Comparison of ENCODE assay signal across 8 cellular contexts in the genomic region with DNA sequence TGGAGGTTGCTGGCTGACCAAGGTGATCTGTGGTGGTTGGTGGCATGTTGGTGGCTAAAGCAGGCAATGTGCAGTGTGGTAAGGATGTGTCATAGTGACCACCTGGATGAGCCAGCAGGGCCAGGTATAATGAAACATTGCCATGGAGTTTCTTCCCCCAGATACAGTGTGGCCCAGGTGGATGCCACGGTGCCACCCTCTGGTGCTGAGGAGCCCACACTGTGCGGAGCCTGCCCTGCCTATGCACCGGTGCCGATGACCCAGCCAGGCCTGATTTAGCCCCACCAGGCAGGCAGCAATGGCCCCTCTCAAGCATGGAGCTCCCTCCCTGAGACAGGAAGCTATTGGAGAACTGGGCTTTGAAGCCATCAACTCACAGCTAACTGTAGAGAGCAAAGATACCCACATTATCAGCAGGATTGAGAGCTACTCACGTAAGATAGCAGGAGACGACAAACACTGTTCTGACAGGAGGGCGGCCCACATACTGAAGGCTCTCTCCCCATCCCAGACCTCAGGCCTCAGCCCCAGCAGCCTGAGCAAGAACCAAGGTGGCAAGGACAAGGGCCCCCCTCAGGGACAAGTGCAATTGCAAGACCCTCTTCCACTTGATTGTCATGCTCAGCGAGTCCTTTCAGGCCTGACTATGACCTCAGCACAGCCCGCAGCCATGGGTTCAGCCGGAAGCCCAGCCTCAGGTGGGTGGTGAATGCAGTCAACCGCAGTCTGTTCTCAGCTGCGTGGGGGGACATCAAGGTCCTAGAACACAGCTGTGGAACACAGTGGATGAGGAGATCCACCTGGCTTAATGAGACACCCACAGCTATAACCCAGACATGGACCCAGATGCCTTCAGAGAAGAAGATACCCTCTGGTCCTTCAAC.
DNase-seq lines count a peak whose midpoint lies in the region; ATAC-seq and TF ChIP-seq lines count a peak whose summit lies in the region.

No MANE protein-coding gene starts in this region.

- TF ChIP-seq CTCF in tibial artery (IDR thresholded peaks at IDR 0.05), result no peak

- intact Hi-C loops in tibial artery (cut with DNase I; ENCODE audit: low total_unique reads), result no loop called here

- ATAC-seq in GM19043 (IDR thresholded peaks at IDR 0.05; ENCODE audit: low read depth, unreplicated experiment), result peak; percentile 89
- peak; percentile 84 for ATAC-seq in HG03135 (IDR thresholded peaks at IDR 0.05; ENCODE audit: unreplicated experiment)
- peak; percentile 70 for ATAC-seq in activated CD8-positive, alpha-beta memory T cell treated with anti-CD3 and anti-CD28 coated beads, Interleukin-2, amount 10 ng/mL, durations not matched to agents 7 days and 5 days

- peaks cover 6% of the 10 kb centered on the region for H3K36me3 Mint-ChIP-seq in activated CD8-positive, alpha-beta memory T cell treated with anti-CD3 and anti-CD28 coated beads, Interleukin-2, amount 10 ng/mL, durations not matched to agents 7 days and 5 days

- H3K4me3 Mint-ChIP-seq in activated CD8-positive, alpha-beta memory T cell treated with anti-CD3 and anti-CD28 coated beads, Interleukin-2, amount 10 ng/mL, durations not matched to agents 7 days and 5 days, result peak overlapping the region; percentile 63

- no peak overlapping the region for H3K27ac ChIP-seq in tibial artery

- peaks cover 60% of the 10 kb centered on the region for H3K4me1 Mint-ChIP-seq in activated CD8-positive, alpha-beta memory T cell treated with anti-CD3 and anti-CD28 coated beads, Interleukin-2, amount 10 ng/mL, durations not matched to agents 7 days and 5 days

- no peak overlapping the region for H3K4me3 ChIP-seq in tibial artery

- H3K9me3 ChIP-seq in tibial artery, result no peaks in the 10 kb centered on the region

- H3K9me3 Mint-ChIP-seq in activated CD8-positive, alpha-beta memory T cell treated with anti-CD3 and anti-CD28 coated beads, Interleukin-2, amount 10 ng/mL, durations not matched to agents 7 days and 5 days (ENCODE audit: low read depth), result peaks cover 2% of the 10 kb centered on the region

- peak; percentile 86 for DNase-seq in activated CD8-positive, alpha-beta memory T cell treated with anti-CD3 and anti-CD28 coated beads, Interleukin-2, amount 10 ng/mL, durations not matched to agents 7 days and 5 days
- peak; percentile 64 for DNase-seq in stimulated activated CD4-positive, alpha-beta T cell treated with anti-CD3 and anti-CD28 coated beads, Interleukin-2, amount 100 ng/mL, for 4 hours (ENCODE audit: low read depth)
- DNase-seq in NCI-H2081 treated with DMSO at 0.1 percent for 48 hours (lab: John Stamatoyannopoulos, UW) (no peak), NCI-H146 (lab: John Stamatoyannopoulos, UW) (no peak), CD1c-positive myeloid dendritic cell (ENCODE audit: extremely low spot score) (no peak), tibial artery (no peak)

- H3K27ac Mint-ChIP-seq in activated CD8-positive, alpha-beta memory T cell treated with anti-CD3 and anti-CD28 coated beads, Interleukin-2, amount 10 ng/mL, durations not matched to agents 7 days and 5 days, result peak overlapping the region; percentile 84

- H3K27me3 Mint-ChIP-seq in activated CD8-positive, alpha-beta memory T cell treated with anti-CD3 and anti-CD28 coated beads, Interleukin-2, amount 10 ng/mL, durations not matched to agents 7 days and 5 days, result no peaks in the 10 kb centered on the region

- no peaks in the 10 kb centered on the region for H3K36me3 ChIP-seq in tibial artery

- H3K4me1 ChIP-seq in tibial artery, result no peaks in the 10 kb centered on the region

- CTCF ChIA-PET in activated CD8-positive, alpha-beta memory T cell treated with anti-CD3 and anti-CD28 coated beads, Interleukin-2, amount 10 ng/mL, durations not matched to agents 7 days and 5 days (lab: Charles Lee), result interaction anchor here (0.8 to 6.0 kb wide), 11 partner anchors 10 to 85 kb away, joined by 3 to 100 read pairs (median 5); partner anchors contain the start of gene CDV3

- H3K27me3 ChIP-seq in tibial artery, result no peaks in the 10 kb centered on the region

Comparison
In these comparisons a context has a peak if more than half of its experiments do, and no peak if none do; other contexts are left out.
1. DNase-seq: peak in activated CD8-positive, alpha-beta memory T cell treated with anti-CD3 and anti-CD28 coated beads, Interleukin-2, amount 10 ng/mL, durations not matched to agents 7 days and 5 days (single experiment) and stimulated activated CD4-positive, alpha-beta T cell treated with anti-CD3 and anti-CD28 coated beads, Interleukin-2, amount 100 ng/mL, for 4 hours (single experiment); none in NCI-H2081 treated with DMSO at 0.1 percent for 48 hours (single experiment), NCI-H146 (single experiment), CD1c-positive myeloid dendritic cell (single experiment) and tibial artery (0 of 2).
2. Peak in every context shown above with its lines, with median percentiles within 50 percentile points of each other: ATAC-seq.